In genomic region chr7:92830532-92831110, GRCh38 we compare ENCODE assay signal across 10 cellular contexts. TPM values are rescaled to one million over a fixed set of nuclear protein-coding genes. Genes with fewer than 3 reads are reported as not detected.
DNase-seq lines count a peak whose midpoint lies in the region; ATAC-seq, FAIRE-seq and TF ChIP-seq lines count a peak whose summit lies in the region.
"Had no signal": no experiment of that assay in that cellular context is flagged by ENCODE, and none has a peak within 500 bp of the region (broad histone marks: within the 10 kb centered on the region; RNA-seq: fewer than 3 reads in every experiment).

No MANE protein-coding gene starts in this region.

- intact Hi-C loops in HepG2 (cut with micrococcal nuclease; ENCODE audit: unreplicated experiment), result loop anchor here (1.0 to 5.0 kb wide), 4 partner anchors 10 to 135 kb away; no protein-coding TSS in a partner anchor
- intact Hi-C loops in right lobe of liver (cut with DNase I), result loop anchor here (10.0 kb wide), 2 partner anchors 136 to 206 kb away; no protein-coding TSS in a partner anchor

- H3K79me2 ChIP-seq in HepG2 (ENCODE audit: insufficient read depth, low read length), result peaks cover 97% of the 10 kb centered on the region

- peak overlapping the region; percentile 95 for H3K9ac ChIP-seq in HepG2 (ENCODE audit: insufficient read depth, low read depth, low read length)

- in situ Hi-C loops in HepG2 (cut with HindIII; ENCODE audit: extremely low pct_ligation_motif_present, low pct_unique_long_range_greater_than_20kb), result loop anchor here (5.0 to 10.0 kb wide), 3 partner anchors 148 to 224 kb away; no protein-coding TSS in a partner anchor

- TF ChIP-seq CTCF in HepG2 (CRISPR knock-in tag; IDR thresholded peaks at IDR 0.05) (no peak), right lobe of liver (IDR thresholded peaks at IDR 0.05) (no peak), epithelial cell of proximal tubule (conservative IDR thresholded peaks at IDR 0.05; ENCODE audit: low read depth, low read length) (no peak)

- peaks cover 67% of the 10 kb centered on the region for H3K4me1 ChIP-seq in HepG2 (ENCODE audit: insufficient read depth, low read length)
- peaks cover 0 to 17% (median 0%) of the 10 kb centered on the region in 4 donors for H3K4me1 ChIP-seq in right lobe of liver

- ATAC-seq in HepG2 (no peak), right lobe of liver (no peak), GM21717 (IDR thresholded peaks at IDR 0.05; ENCODE audit: unreplicated experiment) (no peak), GM19395 (IDR thresholded peaks at IDR 0.05; ENCODE audit: unreplicated experiment) (no peak)

- peaks cover 5 to 20% of the 10 kb centered on the region in 2 experiments for H3K36me3 ChIP-seq in HepG2 (replicated peaks in 1 of 2; ENCODE audit: control insufficient read depth in 1 of 2, insufficient read depth in 2 of 2, low read length in 2 of 2)
- H3K36me3 ChIP-seq in right lobe of liver, result no peaks in the 10 kb centered on the region
- H3K36me3 ChIP-seq: ascending aorta had no signal

- TF ChIP-seq EP300 in HepG2 (IDR thresholded peaks at IDR 0.05; ENCODE audit: low read depth in 2 of 2, low read length in 2 of 2) (no peak), HepG2 (CRISPR knock-in tag; IDR thresholded peaks at IDR 0.05; ENCODE audit: borderline replicate concordance) (no peak)

- H3K4me2 ChIP-seq in HepG2 (ENCODE audit: low read depth, low read length), result peak overlapping the region; percentile 98

- POLR2A ChIA-PET in HepG2 (lab: Yijun Ruan, JAX), result interaction anchor here (4.0 kb wide), 1 partner anchor 136 kb away, joined by 66 read pairs; no protein-coding TSS in a partner anchor

- no peaks in the 10 kb centered on the region for H3K9me3 ChIP-seq in HepG2 (ENCODE audit: low read length)
- H3K9me3 ChIP-seq in right lobe of liver, result no peaks in the 10 kb centered on the region
- H3K9me3 ChIP-seq: ascending aorta had no signal

- peak overlapping the region; percentile 93 to 99 (median 94); a peak in 5 of 6 replicates for H3K4me3 ChIP-seq in HepG2 (replicated peaks in 1 of 3; ENCODE audit: insufficient read depth in 1 of 3, low read depth in 2 of 3, low read length in 3 of 3)
- no peak overlapping the region for H3K4me3 ChIP-seq in right lobe of liver
- H3K4me3 ChIP-seq in epithelial cell of proximal tubule (ENCODE audit: low read depth, low read length), result peak overlapping the region; percentile 5
- H3K4me3 ChIP-seq: lung had no signal

- 65% methylated on average over 6 of the region's 6 CpGs for WGBS in HepG2 (ENCODE audit: low lambda C conversion rate)
- 59% methylated on average over 6 of the region's 6 CpGs for WGBS in right lobe of liver (ENCODE audit: insufficient coverage, low coverage, low lambda C conversion rate, missing lambda C conversion rate)

- CTCF ChIA-PET in HepG2 (lab: Yijun Ruan, JAX; ENCODE audit: low intra/inter-chr PET ratio, low total read pairs), result no interaction called here

- H3K27ac ChIP-seq in HepG2 (ENCODE audit: extremely low read length, insufficient read depth, low read length), result peak overlapping the region; percentile 94
- no peak overlapping the region for H3K27ac ChIP-seq in right lobe of liver
- H3K27ac ChIP-seq: ascending aorta had no signal

- no peak for TF ChIP-seq RAD21 in HepG2 (CRISPR knock-in tag; IDR thresholded peaks at IDR 0.05)

- TF ChIP-seq POLR2A in HepG2 (IDR thresholded peaks at IDR 0.05; ENCODE audit: insufficient read depth in 1 of 2, low read depth in 2 of 2, low read length in 2 of 2), result no peak
- no peak for TF ChIP-seq POLR2A in right lobe of liver (IDR thresholded peaks at IDR 0.05)

- no TSS peak for BruUV-seq in HepG2 (replicated peaks; lab: Mats Ljungman, UMichigan)

- H2AFZ ChIP-seq in HepG2 (ENCODE audit: low read length), result no peak overlapping the region

- DNase-seq in HepG2 (ENCODE audit: low spot score) (no peak), right lobe of liver (no peak), RPMI7951 (ENCODE audit: low read depth) (peak; percentile 15), epithelial cell of proximal tubule (ENCODE audit: low read depth) (no peak), OCI-M2 (lab: John Stamatoyannopoulos, UW; ENCODE audit: unreplicated experiment) (no peak), NCI-H1048 (lab: John Stamatoyannopoulos, UW) (no peak)

- H3K27me3 ChIP-seq in HepG2 (ENCODE audit: control insufficient read depth in 1 of 2, insufficient read depth in 2 of 2, low read length in 2 of 2), result no peaks in the 10 kb centered on the region; a peak in 1 of 5 replicates
- H3K27me3 ChIP-seq in right lobe of liver, result no peaks in the 10 kb centered on the region
- H3K27me3 ChIP-seq: ascending aorta had no signal

- no peak for FAIRE-seq in HepG2 (lab: Jason Lieb, UNC)

- H4K20me1 ChIP-seq in HepG2 (ENCODE audit: insufficient read depth, low read length), result peaks cover 55% of the 10 kb centered on the region

TF ChIP-seq in HepG2, 621 proteins besides CTCF, POLR2A, EP300 and RAD21:
- TF ChIP-seq GATAD2A (CRISPR knock-in tag; IDR thresholded peaks at IDR 0.05), result 0 out of 2 replicates have a peak, but pooled peaks have one; percentile 14
- TF ChIP-seq CREB3 (CRISPR knock-in tag; IDR thresholded peaks at IDR 0.05), result no peak
- TF ChIP-seq ATF7 (IDR thresholded peaks at IDR 0.05), result peak; percentile 80
- TF ChIP-seq ATF7 (CRISPR knock-in tag; IDR thresholded peaks at IDR 0.05), result no peak
- no peak for TF ChIP-seq RBM39 (IDR thresholded peaks at IDR 0.05; ENCODE audit: low read depth, low read length, poor library complexity, severe bottlenecking)
- peak; percentile 64 for TF ChIP-seq RBFOX2 (IDR thresholded peaks at IDR 0.05; ENCODE audit: low read depth, low read length)
- TF ChIP-seq KDM6A (CRISPR knock-in tag; IDR thresholded peaks at IDR 0.05; ENCODE audit: low read depth), result no peak
- TF ChIP-seq BCLAF1 (IDR thresholded peaks at IDR 0.05), result no peak
- TF ChIP-seq CREB1 (IDR thresholded peaks at IDR 0.05), result peak; percentile 27; the same call in 1 of the 2 replicates
- no peak for TF ChIP-seq CREB1 (CRISPR knock-in tag; IDR thresholded peaks at IDR 0.05)
- peak; percentile 46 for TF ChIP-seq AGO2 (optimal IDR thresholded peaks at IDR 0.05; ENCODE audit: low read depth, low read length)
- peak; percentile 30 for TF ChIP-seq NR2F6 (IDR thresholded peaks at IDR 0.05)
- TF ChIP-seq NR2F6 (CRISPR knock-in tag; IDR thresholded peaks at IDR 0.05), result no peak

RNA-seq across cellular contexts. Expression of gene CDK6, which starts 5.8 kb away (rescaled TPM):
- total RNA-seq in HepG2 (2016; rRNA removed; fragmentation: Illumina TruSeq; extraction: Trizol) (90.8 and 134 TPM in 2 replicates), right lobe of liver (10 to 100 TPM in 5 of 6 experiments, 1 to 10 TPM in 1; 6.9 to 23.7 (median 17.0) TPM), epithelial cell of proximal tubule (98.2 and 99.4 TPM in 2 replicates)
- 5.1 and 5.5 TPM in 2 replicates for total RNA-seq in HepG2 (2016; cell fraction: cytosol; rRNA removed; fragmentation: Illumina TruSeq; extraction: Trizol; ENCODE audit: low read depth)
- total RNA-seq in HepG2 (2016; cell fraction: insoluble cytoplasmic fraction; rRNA removed; fragmentation: Illumina TruSeq; extraction: Trizol), result 84.9 and 123 TPM in 2 replicates
- 29.2 and 30.5 TPM in 2 replicates for total RNA-seq in HepG2 (2016; cell fraction: membrane; rRNA removed; fragmentation: Illumina TruSeq; extraction: Trizol)
- total RNA-seq in HepG2 (2016; cell fraction: nucleus; rRNA removed; fragmentation: Illumina TruSeq; extraction: Trizol), result 119 and 130 TPM in 2 replicates
- polyA plus RNA-seq in HepG2 (2011; rRNA removed), result 25.6 and 34.6 TPM in 2 replicates
- 18.5 and 23.7 TPM in 2 replicates for polyA plus RNA-seq in HepG2 (2011; cell fraction: cytosol; rRNA removed)
- 43.9 and 53.9 TPM in 2 replicates for polyA plus RNA-seq in HepG2 (2011; cell fraction: nucleus; rRNA removed)
- 20.9 and 27.3 TPM in 2 replicates for polyA plus RNA-seq in HepG2 (2012)
- polyA plus RNA-seq in HepG2 (2016; cell fraction: cytosol; fragmentation: Illumina TruSeq; extraction: Trizol; ENCODE audit: low read depth), result 1.4 and 1.7 TPM in 2 replicates
- polyA plus RNA-seq in HepG2 (2016; cell fraction: insoluble cytoplasmic fraction; fragmentation: Illumina TruSeq; extraction: Trizol; ENCODE audit: low read depth), result 58.7 and 59.6 TPM in 2 replicates
- polyA plus RNA-seq in HepG2 (2016; cell fraction: membrane; fragmentation: Illumina TruSeq; extraction: Trizol; ENCODE audit: low read depth), result 5.4 and 5.9 TPM in 2 replicates
- 40.3 and 43.1 TPM in 2 replicates for polyA plus RNA-seq in HepG2 (2016; cell fraction: nucleus; fragmentation: Illumina TruSeq; extraction: Trizol; ENCODE audit: insufficient read depth, low read depth)
- 69.1 and 135 TPM in 2 replicates for polyA minus RNA-seq in HepG2 (2011; rRNA and poly(A)+ RNA removed; ENCODE audit: low replicate concordance)
- 85.6 and 90.1 TPM in 2 replicates for polyA minus RNA-seq in HepG2 (2011; cell fraction: cytosol; rRNA and poly(A)+ RNA removed)
- polyA minus RNA-seq in HepG2 (2011; cell fraction: nucleus; rRNA and poly(A)+ RNA removed), result 219 and 264 TPM in 2 replicates
- 41.6 and 45.1 TPM in 2 replicates for total RNA-seq in RPMI7951 (2014; rRNA removed; shearing (Covaris generic))

Comparison
In these comparisons a context has a peak if more than half of its experiments do, and no peak if none do; other contexts are left out.
1. H3K4me3 ChIP-seq: peak in HepG2 (3 of 3) and epithelial cell of proximal tubule (single experiment); none in right lobe of liver (0 of 3).